In the genomic region with DNA sequence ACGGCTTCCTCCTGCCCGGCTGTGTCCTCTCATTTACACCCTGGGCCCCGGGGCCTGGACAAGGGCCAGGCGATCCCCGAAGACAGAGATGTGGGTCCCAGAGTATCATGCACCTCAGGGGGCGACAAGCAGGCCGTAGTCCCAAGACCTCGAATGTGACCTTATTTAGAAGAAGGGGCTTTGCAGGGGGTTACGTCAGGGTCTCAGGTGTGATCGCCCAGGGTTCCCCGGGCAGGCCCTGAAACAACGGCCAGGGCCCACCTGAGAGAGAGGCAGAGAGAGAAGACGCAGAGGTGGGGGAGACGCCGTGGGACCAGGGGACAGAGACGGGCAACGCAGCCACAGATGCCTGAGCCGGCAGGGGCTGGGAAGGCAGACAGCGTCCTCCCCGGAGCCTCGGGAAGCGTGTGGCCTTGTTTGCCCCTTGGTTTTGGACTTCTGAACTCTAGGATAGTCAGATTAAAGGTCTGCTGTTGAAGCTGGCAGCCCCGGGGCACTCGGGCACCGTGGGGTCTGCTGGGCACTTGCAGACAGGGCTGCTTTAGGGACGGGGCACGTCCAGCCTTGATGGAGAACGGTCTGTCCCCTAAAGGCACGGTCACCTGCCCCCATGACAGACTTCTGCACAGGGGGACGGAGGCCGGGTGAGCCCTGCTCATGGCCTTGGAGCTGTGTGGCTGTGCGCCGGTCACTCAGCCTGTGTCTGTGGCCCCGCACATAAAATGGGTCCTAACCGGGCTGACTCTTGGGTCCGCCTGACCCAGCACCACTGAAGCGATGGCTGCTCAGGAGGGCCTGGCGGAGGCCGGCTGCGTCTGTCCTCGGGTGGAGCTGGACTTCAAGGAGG, we compare ENCODE assay signal across 25 cellular contexts. TPM values are rescaled to one million over a fixed set of nuclear protein-coding genes. Genes with fewer than 3 reads are reported as not detected.
DNase-seq lines count a peak whose midpoint lies in the region; ATAC-seq and TF ChIP-seq lines count a peak whose summit lies in the region.
"Had no signal": no experiment of that assay in that cellular context is flagged by ENCODE, and none has a peak within 500 bp of the region (broad histone marks: within the 10 kb centered on the region; RNA-seq: fewer than 3 reads in every experiment).

No MANE protein-coding gene starts in this region.

- H3K27ac ChIP-seq in heart right ventricle: no peak overlapping the region
- H3K27ac ChIP-seq in neural progenitor cell: no peak overlapping the region
- no peak overlapping the region for H3K27ac ChIP-seq in upper lobe of right lung
- H3K27ac ChIP-seq: gastrocnemius medialis had no signal

- no peak overlapping the region for H3K4me3 Mint-ChIP-seq in neural progenitor cell
- H3K4me3 Mint-ChIP-seq: activated CD4-positive, alpha-beta T cell treated with anti-CD3 and anti-CD28 coated beads, Interleukin-2, amount 10 ng/mL, durations not matched to agents 7 days and 5 days; activated naive CD4-positive, alpha-beta T cell treated with anti-CD3 and anti-CD28 coated beads, Interleukin-2, amount 50 U/mL, for 24 hours; CD4-positive, alpha-beta memory T cell had no signal

- no peaks in the 10 kb centered on the region for H3K79me2 ChIP-seq in neural progenitor cell (ENCODE audit: low read depth)

- H3K4me1 ChIP-seq in heart right ventricle (peaks cover 6 to 13% (median 12%) of the 10 kb centered on the region in 9 donors), neural progenitor cell (peaks cover 7% of the 10 kb centered on the region), upper lobe of right lung (peaks cover 9% of the 10 kb centered on the region)

- TF ChIP-seq CTCF in heart right ventricle (IDR thresholded peaks at IDR 0.05) (no peak), neural progenitor cell (IDR thresholded peaks at IDR 0.05) (no peak), upper lobe of right lung (IDR thresholded peaks at IDR 0.05) (no peak)

- H3K9ac ChIP-seq in neural progenitor cell: no peak overlapping the region

- H3K9me3 Mint-ChIP-seq in neural progenitor cell: no peaks in the 10 kb centered on the region
- H3K9me3 Mint-ChIP-seq: activated CD4-positive, alpha-beta T cell treated with anti-CD3 and anti-CD28 coated beads, Interleukin-2, amount 10 ng/mL, durations not matched to agents 7 days and 5 days; activated naive CD4-positive, alpha-beta T cell treated with anti-CD3 and anti-CD28 coated beads, Interleukin-2, amount 50 U/mL, for 24 hours; CD4-positive, alpha-beta memory T cell had no signal

- 91 to 95% methylated on average over 41 of the region's 41 CpGs for WGBS in heart right ventricle, 2 donors

- H3K4me3 ChIP-seq in heart right ventricle (no peak overlapping the region), neural progenitor cell (no peak overlapping the region), upper lobe of right lung (no peak overlapping the region)
- H3K4me3 ChIP-seq: gastrocnemius medialis, MG63 had no signal

- H3K36me3 ChIP-seq in heart right ventricle (peaks cover 0 to 4% (median 0%) of the 10 kb centered on the region in 9 donors), neural progenitor cell (no peaks in the 10 kb centered on the region), upper lobe of right lung (no peaks in the 10 kb centered on the region)
- H3K36me3 ChIP-seq: gastrocnemius medialis, MG63 had no signal

- peaks cover 5% of the 10 kb centered on the region for H3K27me3 Mint-ChIP-seq in neural progenitor cell (ENCODE audit: insufficient read depth, low read depth)
- H3K27me3 Mint-ChIP-seq: activated CD4-positive, alpha-beta T cell treated with anti-CD3 and anti-CD28 coated beads, Interleukin-2, amount 10 ng/mL, durations not matched to agents 7 days and 5 days; activated naive CD4-positive, alpha-beta T cell treated with anti-CD3 and anti-CD28 coated beads, Interleukin-2, amount 50 U/mL, for 24 hours; CD4-positive, alpha-beta memory T cell had no signal

- H2AFZ ChIP-seq in neural progenitor cell (replicated peaks): no peak overlapping the region

- no peak overlapping the region for H3K4me2 ChIP-seq in neural progenitor cell

- peaks cover 10% of the 10 kb centered on the region for H3F3A ChIP-seq in neural progenitor cell (ENCODE audit: low read depth)

- intact Hi-C loops in Right ventricle myocardium superior (cut with DNase I): no loop called here
- intact Hi-C loops in heart right ventricle (cut with DNase I): no loop called here
- intact Hi-C loops in left cardiac atrium (cut with DNase I): no loop called here
- intact Hi-C loops in upper lobe of right lung (cut with DNase I): no loop called here

- peak; percentile 35 for DNase-seq in Right ventricle myocardium superior
- no peak for DNase-seq in heart right ventricle
- peak; percentile 13 for DNase-seq in left cardiac atrium
- no peak for DNase-seq in neural progenitor cell (ENCODE audit: low spot score)
- DNase-seq in upper lobe of right lung: peak; percentile 60
- DNase-seq in globus pallidus (ENCODE audit: low spot score): no peak
- DNase-seq: activated CD4-positive, alpha-beta T cell treated with anti-CD3 and anti-CD28 coated beads, Interleukin-2, amount 10 ng/mL, durations not matched to agents 7 days and 5 days; CD4-positive, alpha-beta memory T cell; cerebellar nuclear complex; effector CD8-positive, alpha-beta T cell; GDM1; MG63; NCI-H146; NCI-H2171; NCI-H526 treated with DMSO at 0.1 percent for 48 hours; SIG-M5; substantia nigra had no signal

- peaks cover 2% of the 10 kb centered on the region for H3K36me3 Mint-ChIP-seq in neural progenitor cell
- H3K36me3 Mint-ChIP-seq: activated naive CD4-positive, alpha-beta T cell treated with anti-CD3 and anti-CD28 coated beads, Interleukin-2, amount 50 U/mL, for 24 hours had no signal

- H3K4me1 Mint-ChIP-seq in neural progenitor cell: no peaks in the 10 kb centered on the region
- H3K4me1 Mint-ChIP-seq: activated naive CD4-positive, alpha-beta T cell treated with anti-CD3 and anti-CD28 coated beads, Interleukin-2, amount 50 U/mL, for 24 hours had no signal

- no peaks in the 10 kb centered on the region for H4K20me1 ChIP-seq in neural progenitor cell (ENCODE audit: low read depth)

- H3K9me3 ChIP-seq in heart right ventricle (no peaks in the 10 kb centered on the region), neural progenitor cell (ENCODE audit: low read depth) (no peaks in the 10 kb centered on the region), upper lobe of right lung (no peaks in the 10 kb centered on the region)
- H3K9me3 ChIP-seq: gastrocnemius medialis, MG63 had no signal

- peaks cover 0 to 12% (median 0%) of the 10 kb centered on the region in 7 donors for H3K27me3 ChIP-seq in heart right ventricle
- H3K27me3 ChIP-seq in neural progenitor cell: peaks cover 12% of the 10 kb centered on the region
- H3K27me3 ChIP-seq in upper lobe of right lung: no peaks in the 10 kb centered on the region
- H3K27me3 ChIP-seq: MG63 had no signal

- H3K27ac Mint-ChIP-seq in neural progenitor cell: peak overlapping the region; percentile 57
- H3K27ac Mint-ChIP-seq: activated CD4-positive, alpha-beta T cell treated with anti-CD3 and anti-CD28 coated beads, Interleukin-2, amount 10 ng/mL, durations not matched to agents 7 days and 5 days; activated naive CD4-positive, alpha-beta T cell treated with anti-CD3 and anti-CD28 coated beads, Interleukin-2, amount 50 U/mL, for 24 hours; CD4-positive, alpha-beta memory T cell had no signal

- no peak for ATAC-seq in Right ventricle myocardium superior (ENCODE audit: poor library complexity)
- no peak for ATAC-seq in heart right ventricle
- no peak for ATAC-seq in left cardiac atrium
- ATAC-seq in upper lobe of right lung: no peak
- no peak for ATAC-seq in HG03025 (IDR thresholded peaks at IDR 0.05; ENCODE audit: low FRiP score, unreplicated experiment)
- no peak for ATAC-seq in GM21717 (IDR thresholded peaks at IDR 0.05; ENCODE audit: unreplicated experiment)
- ATAC-seq: esophagus mucosa, gastrocnemius medialis had no signal

RNA-seq across cellular contexts. Expression of a gene that starts 9.3 kb away (rescaled TPM):
- total RNA-seq in Right ventricle myocardium superior (not detected), heart right ventricle (not detected), left cardiac atrium (not detected), neural progenitor cell (ENCODE audit: low replicate concordance) (not detected in 2 replicates), upper lobe of right lung (0.55 TPM)
- polyA plus RNA-seq in heart right ventricle: not detected
- total RNA-seq: activated CD4-positive, alpha-beta T cell treated with anti-CD3 and anti-CD28 coated beads, Interleukin-2, amount 10 ng/mL, durations not matched to agents 7 days and 5 days; CD4-positive, alpha-beta memory T cell; gastrocnemius medialis; mononuclear cell; renal cortical epithelial cell had no signal
- polyA plus RNA-seq: AG04450; CD4-positive, alpha-beta memory T cell had no signal

RNA-seq across cellular contexts. Expression of a gene that starts 32.5 kb away (rescaled TPM):
- total RNA-seq in Right ventricle myocardium superior (2.4 TPM), heart right ventricle (1 to 10 TPM; 2.9 to 6.0 (median 3.5) TPM), left cardiac atrium (1 to 10 TPM; 5.3 to 6.1 TPM), neural progenitor cell (ENCODE audit: low replicate concordance) (8.0 and 24.0 TPM in 2 replicates), upper lobe of right lung (9.7 TPM)
- polyA plus RNA-seq in heart right ventricle: 10 to 100 TPM in 1 of 2 donors, 1 to 10 TPM in 1; 7.1 to 14.0 TPM

Comparison
In these comparisons a context has a peak if more than half of its experiments do, and no peak if none do; other contexts are left out.
1. DNase-seq: peak in Right ventricle myocardium superior (single experiment), left cardiac atrium (single experiment) and upper lobe of right lung (single experiment); none in heart right ventricle (0 of 2), neural progenitor cell (single experiment) and globus pallidus (single experiment).